9 cellular contexts compared by ENCODE assay signal in genomic region chr2:191748050-191748449, GRCh38.
DNase-seq lines count a peak whose midpoint lies in the region; ATAC-seq and TF ChIP-seq lines count a peak whose summit lies in the region.
"Had no signal": no experiment of that assay in that cellular context is flagged by ENCODE, and none has a peak within 500 bp of the region (broad histone marks: within the 10 kb centered on the region; RNA-seq: fewer than 3 reads in every experiment).

No MANE protein-coding gene starts in this region.

- WGBS in adrenal gland, 4 donors: 54 to 62% (median 55%) methylated on average over 3 of the region's 3 CpGs

- CTCF ChIA-PET in OCI-LY7 (lab: Charles Lee; ENCODE audit: unreplicated experiment): no interaction called here

- no peak overlapping the region for H2AFZ ChIP-seq in OCI-LY7 (ENCODE audit: low read length)

- H3K9me2 ChIP-seq in OCI-LY7 (ENCODE audit: insufficient read depth, low read length): no peaks in the 10 kb centered on the region

- POLR2A ChIA-PET in OCI-LY7 (lab: Charles Lee): interaction anchor here (0.6 kb wide), 2 partner anchors 9 to 297 kb away, joined by 3 to 4 read pairs; no protein-coding TSS in a partner anchor

- no peak overlapping the region for H3K4me3 ChIP-seq in OCI-LY7 (ENCODE audit: low read depth, low read length, poor library complexity, severe bottlenecking)
- H3K4me3 ChIP-seq in adrenal gland: no peak overlapping the region
- H3K4me3 ChIP-seq: SK-N-MC had no signal

- ATAC-seq in GM18873 (IDR thresholded peaks at IDR 0.05; ENCODE audit: low FRiP score, unreplicated experiment) (peak; percentile 15), GM21786 (IDR thresholded peaks at IDR 0.05; ENCODE audit: unreplicated experiment) (peak; percentile 22), HG03457 (IDR thresholded peaks at IDR 0.05; ENCODE audit: unreplicated experiment) (peak; percentile 25)

- H3K4me1 ChIP-seq in OCI-LY7 (ENCODE audit: insufficient read depth, low read length, poor library complexity, severe bottlenecking) (no peaks in the 10 kb centered on the region), adrenal gland (replicated peaks in 1 of 2) (no peaks in the 10 kb centered on the region)

- no TSS peak for BruUV-seq in OCI-LY7 (replicated peaks; lab: Mats Ljungman, UMichigan)

- intact Hi-C loops in OCI-LY7 (cut with micrococcal nuclease; ENCODE audit: unreplicated experiment): no loop called here
- intact Hi-C loops in adrenal gland (cut with DNase I): no loop called here

- no peaks in the 10 kb centered on the region for H3K36me3 ChIP-seq in OCI-LY7 (ENCODE audit: insufficient read depth, low read length)
- H3K36me3 ChIP-seq in adrenal gland (replicated peaks in 1 of 2): no peaks in the 10 kb centered on the region

- no peaks in the 10 kb centered on the region for H3K27me3 ChIP-seq in adrenal gland

- DNase-seq in kidney tubule cell (ENCODE audit: low spot score): peak; percentile 27
- DNase-seq in OCI-LY7 (ENCODE audit: low spot score): no peak
- no peak for DNase-seq in NCI-H524 (lab: John Stamatoyannopoulos, UW)
- no peak for DNase-seq in adrenal gland
- DNase-seq in SK-N-DZ (ENCODE audit: low spot score): no peak

- TF ChIP-seq CTCF in OCI-LY7 (conservative IDR thresholded peaks at IDR 0.05; ENCODE audit: low read length) (no peak), adrenal gland (IDR thresholded peaks at IDR 0.05) (no peak)

- no peaks in the 10 kb centered on the region for H3K79me2 ChIP-seq in OCI-LY7 (ENCODE audit: insufficient read depth, low read depth, low read length)

- H3K9me3 ChIP-seq in OCI-LY7 (ENCODE audit: low read length): no peaks in the 10 kb centered on the region
- no peaks in the 10 kb centered on the region for H3K9me3 ChIP-seq in adrenal gland (replicated peaks in 1 of 3)

- H3K27ac ChIP-seq in OCI-LY7 (ENCODE audit: low read depth, low read length, poor library complexity, severe bottlenecking): no peak overlapping the region
- no peak overlapping the region for H3K27ac ChIP-seq in adrenal gland
- H3K27ac ChIP-seq: SK-N-MC had no signal

- no peak overlapping the region for H3K4me2 ChIP-seq in OCI-LY7 (ENCODE audit: low read length)

- H4K20me1 ChIP-seq in OCI-LY7 (ENCODE audit: insufficient read depth, low read length): no peaks in the 10 kb centered on the region

- TF ChIP-seq POLR2A in adrenal gland (IDR thresholded peaks at IDR 0.05): no peak
